ENCODE assay signal across 1 cellular context in the genomic region with DNA sequence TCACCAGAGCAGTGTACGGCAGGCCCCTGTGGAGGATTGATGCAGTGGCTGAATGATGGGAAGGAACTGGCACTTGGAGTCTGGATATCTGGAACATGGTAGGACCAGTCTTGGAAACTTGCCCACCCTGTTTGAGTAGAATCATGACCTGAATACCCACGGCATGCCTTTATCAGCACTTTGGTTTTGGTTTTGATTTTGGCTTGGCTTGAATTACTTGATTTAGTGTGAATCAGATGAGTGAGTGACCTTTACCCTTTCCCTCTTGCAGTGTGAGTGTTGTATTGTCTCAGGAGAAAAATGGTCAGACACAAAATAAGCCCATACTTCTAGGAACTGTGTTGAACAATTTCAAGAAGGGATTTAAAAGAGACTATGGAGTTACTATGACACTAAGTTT.
TF ChIP-seq lines count a peak whose summit lies in the region.

No MANE protein-coding gene starts in this region.

TF ChIP-seq in WTC11, 78 proteins besides CTCF, POLR2A, EP300 and RAD21 (continued from another document):
- TF ChIP-seq, protein P1, sequence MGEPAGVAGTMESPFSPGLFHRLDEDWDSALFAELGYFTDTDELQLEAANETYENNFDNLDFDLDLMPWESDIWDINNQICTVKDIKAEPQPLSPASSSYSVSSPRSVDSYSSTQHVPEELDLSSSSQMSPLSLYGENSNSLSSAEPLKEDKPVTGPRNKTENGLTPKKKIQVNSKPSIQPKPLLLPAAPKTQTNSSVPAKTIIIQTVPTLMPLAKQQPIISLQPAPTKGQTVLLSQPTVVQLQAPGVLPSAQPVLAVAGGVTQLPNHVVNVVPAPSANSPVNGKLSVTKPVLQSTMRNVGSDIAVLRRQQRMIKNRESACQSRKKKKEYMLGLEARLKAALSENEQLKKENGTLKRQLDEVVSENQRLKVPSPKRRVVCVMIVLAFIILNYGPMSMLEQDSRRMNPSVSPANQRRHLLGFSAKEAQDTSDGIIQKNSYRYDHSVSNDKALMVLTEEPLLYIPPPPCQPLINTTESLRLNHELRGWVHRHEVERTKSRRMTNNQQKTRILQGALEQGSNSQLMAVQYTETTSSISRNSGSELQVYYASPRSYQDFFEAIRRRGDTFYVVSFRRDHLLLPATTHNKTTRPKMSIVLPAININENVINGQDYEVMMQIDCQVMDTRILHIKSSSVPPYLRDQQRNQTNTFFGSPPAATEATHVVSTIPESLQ (CRISPR knock-in tag; IDR thresholded peaks at IDR 0.05), result no peak
- TF ChIP-seq RORB (CRISPR knock-in tag; IDR thresholded peaks at IDR 0.05), result no peak
- no peak for TF ChIP-seq ZNF423 (CRISPR knock-in tag; IDR thresholded peaks at IDR 0.05)
- TF ChIP-seq GABPB1 (CRISPR knock-in tag; IDR thresholded peaks at IDR 0.05), result no peak
- TF ChIP-seq TEAD1 (CRISPR knock-in tag; IDR thresholded peaks at IDR 0.05), result no peak
- no peak for TF ChIP-seq ZNF263 (CRISPR knock-in tag; IDR thresholded peaks at IDR 0.05; ENCODE audit: low read depth)
TF ChIP-seq in WTC11: peak in this region for 0.
